6 cellular contexts compared by ENCODE assay signal in genomic region chr14:103234826-103235225, GRCh38.
DNase-seq lines count a peak whose midpoint lies in the region; FAIRE-seq and TF ChIP-seq lines count a peak whose summit lies in the region.
"Not testable (repeated sequence)": the region's sequence is repeated elsewhere in the genome, so short reads cannot be mapped to it uniquely, and the experiment has no call there.

No MANE protein-coding gene starts in this region.

- CTCF ChIA-PET in endothelial cell of umbilical vein (lab: Charles Lee) = interaction anchor here (1.2 to 2.2 kb wide), 16 partner anchors 9 to 130 kb away, joined by 3 to 18 read pairs (median 5); no protein-coding TSS in a partner anchor

- H3K4me1 ChIP-seq in endothelial cell of umbilical vein (ENCODE audit: control insufficient read depth, extremely low read depth, insufficient read depth, low read length) = peaks cover 15% of the 10 kb centered on the region
- peaks cover 11% of the 10 kb centered on the region for H3K4me1 ChIP-seq in neural progenitor cell

- peak overlapping the region; percentile 86; the same call in 1 of the 2 replicates for H3K27ac ChIP-seq in SK-N-MC
- H3K27ac ChIP-seq in endothelial cell of umbilical vein (ENCODE audit: insufficient read depth, low read depth, low read length) = peak overlapping the region; percentile 13
- not testable (repeated sequence) for H3K27ac ChIP-seq in neural progenitor cell

- intact Hi-C loops in endothelial cell of umbilical vein (cut with micrococcal nuclease) = not testable (repeated sequence)

- H3K9me3 Mint-ChIP-seq in brain (peaks cover 18 to 27% (median 25%) of the 10 kb centered on the region in 5 experiments), neural progenitor cell (peaks cover 18% of the 10 kb centered on the region), type B pancreatic cell (peaks cover 12% of the 10 kb centered on the region)

- not testable (repeated sequence) for DNase-seq in SK-N-MC (ENCODE audit: low read depth, low spot score); neural progenitor cell (ENCODE audit: low spot score); type B pancreatic cell (ENCODE audit: extremely low spot score, unreplicated experiment)
- DNase-seq in endothelial cell of umbilical vein (ENCODE audit: low read depth, low spot score) (peak; percentile 51), left kidney (ENCODE audit: low read depth, low spot score) (peak; percentile 68)

- H3F3A ChIP-seq in neural progenitor cell (ENCODE audit: low read depth) = not testable (repeated sequence)

- not testable (repeated sequence) for H3K9me3 ChIP-seq in SK-N-MC (ENCODE audit: low read depth, low read length); endothelial cell of umbilical vein (replicated peaks; ENCODE audit: control insufficient read depth, insufficient read depth, low read length)
- H3K9me3 ChIP-seq in neural progenitor cell (ENCODE audit: low read depth) = peaks cover 12% of the 10 kb centered on the region

- not testable (repeated sequence) for TF ChIP-seq POLR2A in endothelial cell of umbilical vein (IDR thresholded peaks at IDR 0.05; ENCODE audit: low read depth, low read length)

- peak overlapping the region; percentile 27 for H2AFZ ChIP-seq in endothelial cell of umbilical vein (ENCODE audit: low read depth, low read length)
- H2AFZ ChIP-seq in neural progenitor cell (replicated peaks) = not testable (repeated sequence)

- H3K36me3 Mint-ChIP-seq in brain, neural progenitor cell, type B pancreatic cell: not testable (repeated sequence)

- TF ChIP-seq CTCF in brain (conservative IDR thresholded peaks at IDR 0.05); endothelial cell of umbilical vein (IDR thresholded peaks at IDR 0.05; ENCODE audit: extremely low read depth in 1 of 2, insufficient read depth in 1 of 2, low read depth in 1 of 2, low read length in 2 of 2); neural progenitor cell (IDR thresholded peaks at IDR 0.05); type B pancreatic cell (conservative IDR thresholded peaks at IDR 0.05): not testable (repeated sequence)

- peaks cover 26% of the 10 kb centered on the region for H3K4me1 Mint-ChIP-seq in brain
- H3K4me1 Mint-ChIP-seq in neural progenitor cell = peaks cover 16% of the 10 kb centered on the region
- H3K4me1 Mint-ChIP-seq in type B pancreatic cell (ENCODE audit: unreplicated experiment) = peaks cover 22% of the 10 kb centered on the region

- H3K36me3 ChIP-seq in SK-N-MC (ENCODE audit: insufficient read depth, low read length); endothelial cell of umbilical vein (ENCODE audit: control insufficient read depth in 2 of 2, extremely low read depth in 1 of 2, insufficient read depth in 2 of 2, low read length in 2 of 2); neural progenitor cell: not testable (repeated sequence)

- FAIRE-seq in endothelial cell of umbilical vein (lab: Jason Lieb, UNC) = not testable (repeated sequence)

- H3K9me1 ChIP-seq in endothelial cell of umbilical vein (replicated peaks; ENCODE audit: control insufficient read depth, extremely low read depth, insufficient read depth, low read length) = not testable (repeated sequence)

- H3K4me3 ChIP-seq in SK-N-MC = peak overlapping the region; percentile 54
- not testable (repeated sequence) for H3K4me3 ChIP-seq in endothelial cell of umbilical vein (replicated peaks in 1 of 3; ENCODE audit: insufficient read depth in 1 of 3, low read depth in 1 of 3, low read length in 3 of 3); neural progenitor cell

- dilution Hi-C loops in endothelial cell of umbilical vein (cut with MboI; ENCODE audit: extremely low pct_ligation_motif_present, low sequenced_read_pairs) = not testable (repeated sequence)

- H3K27me3 ChIP-seq in endothelial cell of umbilical vein (ENCODE audit: control insufficient read depth in 2 of 2, insufficient read depth in 2 of 2, low read length in 2 of 2); neural progenitor cell: not testable (repeated sequence)

- not testable (repeated sequence) for H4K20me1 ChIP-seq in endothelial cell of umbilical vein (replicated peaks; ENCODE audit: control insufficient read depth, extremely low read depth, insufficient read depth, low read length); neural progenitor cell (ENCODE audit: low read depth)

- not testable (repeated sequence) for H3K4me2 ChIP-seq in endothelial cell of umbilical vein (ENCODE audit: insufficient read depth, low read length); neural progenitor cell

- not testable (repeated sequence) for H3K79me2 ChIP-seq in endothelial cell of umbilical vein (ENCODE audit: control insufficient read depth, insufficient read depth, low read length); neural progenitor cell (ENCODE audit: low read depth)

- peak overlapping the region; percentile 53 for H3K9ac ChIP-seq in SK-N-MC (ENCODE audit: insufficient read length)
- not testable (repeated sequence) for H3K9ac ChIP-seq in endothelial cell of umbilical vein (replicated peaks; ENCODE audit: extremely low read depth, insufficient read depth, low read length); neural progenitor cell

- BruUV-seq in endothelial cell of umbilical vein (replicated peaks; lab: Mats Ljungman, UMichigan) = not testable (repeated sequence)

- H3K27me3 Mint-ChIP-seq in brain, type B pancreatic cell: not testable (repeated sequence)
- peaks cover 16% of the 10 kb centered on the region for H3K27me3 Mint-ChIP-seq in neural progenitor cell (ENCODE audit: insufficient read depth, low read depth)

- H3K27ac Mint-ChIP-seq in brain (peak overlapping the region in 4 of 5 experiments; percentile 19 to 88 (median 70)), neural progenitor cell (peak overlapping the region; percentile 79), type B pancreatic cell (peak overlapping the region; percentile 35)

- peak overlapping the region in 1 of 5 experiments; percentile 27 for H3K4me3 Mint-ChIP-seq in brain
- not testable (repeated sequence) for H3K4me3 Mint-ChIP-seq in neural progenitor cell, type B pancreatic cell

- POLR2A ChIA-PET in endothelial cell of umbilical vein (lab: Charles Lee) = interaction anchor here (0.6 kb wide), 1 partner anchor 77 kb away, joined by 5 read pairs; no protein-coding TSS in a partner anchor
